In the genomic region with DNA sequence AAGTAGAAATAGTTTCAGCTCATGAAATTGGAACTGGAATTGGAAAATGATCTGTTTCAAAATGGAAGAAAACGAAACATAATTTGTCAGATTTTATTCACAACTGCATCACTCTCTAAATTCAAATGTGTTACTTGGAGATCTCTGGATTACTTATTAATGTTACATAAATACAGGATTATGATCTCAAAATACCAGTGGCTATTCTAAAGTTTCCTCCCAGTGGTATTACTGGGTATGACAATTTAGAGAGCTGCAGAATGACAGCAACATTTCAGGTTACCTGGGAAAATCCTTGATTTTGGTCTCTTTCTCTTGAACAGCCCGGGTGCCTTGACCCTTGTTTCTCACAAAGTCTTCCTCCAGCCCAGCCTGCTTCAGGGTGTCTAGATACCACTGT, we compare ENCODE assay signal across 10 cellular contexts. TPM values are rescaled to one million over a fixed set of nuclear protein-coding genes. Genes with fewer than 3 reads are reported as not detected.
DNase-seq lines count a peak whose midpoint lies in the region; ATAC-seq and TF ChIP-seq lines count a peak whose summit lies in the region.
"Had no signal": no experiment of that assay in that cellular context is flagged by ENCODE, and none has a peak within 500 bp of the region (broad histone marks: within the 10 kb centered on the region; RNA-seq: fewer than 3 reads in every experiment).

No MANE protein-coding gene starts in this region.

- no peak overlapping the region for H2AFZ ChIP-seq in neuronal stem cell (ENCODE audit: low read length)

- intact Hi-C loops in adrenal gland (cut with DNase I), result no loop called here

- H3K36me3 ChIP-seq in BJ (ENCODE audit: control insufficient read depth, insufficient read depth, low read length) (peaks cover 8% of the 10 kb centered on the region), adrenal gland (replicated peaks in 1 of 2) (peaks cover 0 to 77% of the 10 kb centered on the region in 2 donors), neuronal stem cell (replicated peaks in 1 of 2; ENCODE audit: control insufficient read depth in 2 of 2, insufficient read depth in 2 of 2, low read length in 2 of 2) (peaks cover 15 to 67% of the 10 kb centered on the region in 2 donors)

- no peak overlapping the region for H3K4ac ChIP-seq in neuronal stem cell (ENCODE audit: low read length)

- TF ChIP-seq CTCF in BJ (IDR thresholded peaks at IDR 0.05; ENCODE audit: insufficient read depth, low read depth, low read length) (peak; percentile 30; the same call in 1 of the 2 replicates), adrenal gland (IDR thresholded peaks at IDR 0.05) (peak in 5 of 6 experiments; percentile 26 to 45 (median 40))

- H3K4me3 ChIP-seq in BJ (ENCODE audit: low read depth, low read length) (no peak overlapping the region), adrenal gland (no peak overlapping the region), neuronal stem cell (ENCODE audit: low read length in 2 of 2) (no peak overlapping the region)
- H3K4me3 ChIP-seq: dorsolateral prefrontal cortex had no signal

- no peak overlapping the region for H3K4me2 ChIP-seq in neuronal stem cell (ENCODE audit: insufficient read depth, low read length, poor library complexity, severe bottlenecking)

- H3K4me1 ChIP-seq in adrenal gland (replicated peaks in 1 of 2), result peaks cover 0 to 7% of the 10 kb centered on the region in 2 donors
- H3K4me1 ChIP-seq in neuronal stem cell (ENCODE audit: control insufficient read depth in 2 of 2, insufficient read depth in 1 of 2, low read depth in 1 of 2, low read length in 2 of 2), result peaks cover 0 to 2% of the 10 kb centered on the region in 2 donors

- H4K8ac ChIP-seq in neuronal stem cell (ENCODE audit: low read depth, low read length), result no peak overlapping the region

- H3K18ac ChIP-seq in neuronal stem cell (ENCODE audit: low read length), result no peak overlapping the region

- H4K91ac ChIP-seq in neuronal stem cell (ENCODE audit: low read depth, low read length, poor library complexity), result no peak overlapping the region

- DNase-seq in BJ (ENCODE audit: low read depth), result no peak
- DNase-seq in HT-29 (ENCODE audit: low spot score), result peak; percentile 53
- no peak for DNase-seq in adrenal gland
- DNase-seq in left lobe of liver (ENCODE audit: low spot score), result no peak
- DNase-seq in neuronal stem cell (ENCODE audit: low spot score), result no peak
- DNase-seq in stimulated activated naive CD4-positive, alpha-beta T cell (lab: John Stamatoyannopoulos, UW), result no peak
- DNase-seq: dorsolateral prefrontal cortex, NCI-H2029 had no signal

- H2AK5ac ChIP-seq in neuronal stem cell (ENCODE audit: low read depth, low read length), result no peak overlapping the region

- peak; percentile 67 for ATAC-seq in left lobe of liver
- ATAC-seq in HG02759 (IDR thresholded peaks at IDR 0.05; ENCODE audit: unreplicated experiment), result no peak
- no peak for ATAC-seq in GM19395 (IDR thresholded peaks at IDR 0.05; ENCODE audit: unreplicated experiment)

- no peak overlapping the region for H2BK120ac ChIP-seq in neuronal stem cell (ENCODE audit: low read depth, low read length)

- H3K14ac ChIP-seq in neuronal stem cell (ENCODE audit: low read length), result no peak overlapping the region

- H3K27ac ChIP-seq in adrenal gland, result peak overlapping the region in 1 of 5 donors; percentile 4
- H3K27ac ChIP-seq in neuronal stem cell (replicated peaks; ENCODE audit: low read length), result no peak overlapping the region

- POLR2A ChIA-PET in BJ (lab: Charles Lee), result interaction anchor here (0.6 kb wide), 1 partner anchor 1890 kb away, joined by 3 read pairs; no protein-coding TSS in a partner anchor

- CTCF ChIA-PET in BJ (lab: Yijun Ruan, JAX), result interaction anchor here (0.6 to 2.5 kb wide), 4 partner anchors 10 to 783 kb away, joined by 3 to 15 read pairs (median 3); no protein-coding TSS in a partner anchor

- no peak overlapping the region for H3K23ac ChIP-seq in neuronal stem cell (ENCODE audit: low read depth, low read length, poor library complexity)

- H3K9me3 ChIP-seq in adrenal gland (replicated peaks in 1 of 3) (no peaks in the 10 kb centered on the region), neuronal stem cell (replicated peaks in 1 of 2; ENCODE audit: control insufficient read depth in 2 of 2, insufficient read depth in 1 of 2, low read depth in 1 of 2, low read length in 2 of 2) (no peaks in the 10 kb centered on the region)

- no peak overlapping the region for H2BK5ac ChIP-seq in neuronal stem cell (ENCODE audit: low read length)

- 54 to 71% (median 66%) methylated on average over 2 of the region's 2 CpGs for WGBS in adrenal gland, 4 donors
- WGBS in neuronal stem cell (ENCODE audit: extremely low coverage in 2 of 2, insufficient read length in 2 of 2, insufficient replicate concordance in 1 of 2), 2 donors, result no CpG with 5 or more reads among the region's 2 CpGs

- H3K9ac ChIP-seq in neuronal stem cell (ENCODE audit: low read depth, low read length, poor library complexity), result no peak overlapping the region

- no peak for TF ChIP-seq POLR2A in adrenal gland (IDR thresholded peaks at IDR 0.05)

- H2BK12ac ChIP-seq in neuronal stem cell (ENCODE audit: low read length), result no peak overlapping the region

- H2BK15ac ChIP-seq in neuronal stem cell (ENCODE audit: low read length), result no peak overlapping the region

- no peaks in the 10 kb centered on the region for H3K79me1 ChIP-seq in neuronal stem cell (ENCODE audit: low read depth, low read length)

- no peaks in the 10 kb centered on the region for H3K27me3 ChIP-seq in BJ (ENCODE audit: control insufficient read depth, insufficient read depth, low read length)
- no peaks in the 10 kb centered on the region for H3K27me3 ChIP-seq in adrenal gland
- H3K27me3 ChIP-seq in neuronal stem cell (ENCODE audit: control insufficient read depth in 3 of 3, insufficient read depth in 3 of 3, low read depth in 1 of 3, low read length in 3 of 3), result no peaks in the 10 kb centered on the region
- H3K27me3 ChIP-seq: dorsolateral prefrontal cortex had no signal

RNA-seq across cellular contexts. Expression of gene FAM161B, which starts 14.2 kb away (rescaled TPM):
- polyA plus RNA-seq in BJ (2011; rRNA removed), result 2.5 and 2.6 TPM in 2 replicates
- polyA minus RNA-seq in BJ (2011; rRNA and poly(A)+ RNA removed), result 1.3 and 1.8 TPM in 2 replicates
- total RNA-seq in HT-29 (2014; rRNA removed; shearing (Covaris generic)), result 0.31 and 0.39 TPM in 2 replicates
- total RNA-seq in adrenal gland, result 10 to 100 TPM in 6 of 8 donors, 1 to 10 TPM in 2; 7.2 to 25.2 (median 12.8) TPM
- 10 to 100 TPM in 1 of 3 donors, 1 to 10 TPM in 2; 4.1 to 11.1 (median 5.2) TPM for polyA plus RNA-seq in adrenal gland
- 1.3 TPM for total RNA-seq in left lobe of liver
- 1.1 TPM for polyA plus RNA-seq in neuronal stem cell (2013, experiment 1 of 2)
- 1.1 TPM for polyA plus RNA-seq in neuronal stem cell (2013, experiment 2 of 2)

RNA-seq across cellular contexts. Expression of gene COQ6, which starts 14.4 kb away (rescaled TPM):
- polyA plus RNA-seq in BJ (2011; rRNA removed), result 31.5 and 38.2 TPM in 2 replicates
- polyA minus RNA-seq in BJ (2011; rRNA and poly(A)+ RNA removed), result 12.5 and 13.1 TPM in 2 replicates
- 13.1 and 21.5 TPM in 2 replicates for total RNA-seq in HT-29 (2014; rRNA removed; shearing (Covaris generic))
- 100 to 1,000 TPM in 1 of 8 donors, 10 to 100 TPM in 7; 51.1 to 144 (median 70.1) TPM for total RNA-seq in adrenal gland
- 10 to 100 TPM; 37.4 to 63.7 (median 54.2) TPM for polyA plus RNA-seq in adrenal gland
- 20.8 TPM for total RNA-seq in left lobe of liver
- 7.6 TPM for polyA plus RNA-seq in neuronal stem cell (2013, experiment 1 of 2)
- polyA plus RNA-seq in neuronal stem cell (2013, experiment 2 of 2), result 7.9 TPM

RNA-seq across cellular contexts. Expression of gene ZNF410, which starts 49.0 kb away (rescaled TPM):
- polyA plus RNA-seq in BJ (2011; rRNA removed) (44.8 and 61.4 TPM in 2 replicates), adrenal gland (10 to 100 TPM; 49.8 to 57.8 (median 52.0) TPM)
- polyA minus RNA-seq in BJ (2011; rRNA and poly(A)+ RNA removed), result 31.2 and 39.0 TPM in 2 replicates
- total RNA-seq in HT-29 (2014; rRNA removed; shearing (Covaris generic)), result 18.5 and 21.7 TPM in 2 replicates
- total RNA-seq in adrenal gland (10 to 100 TPM; 30.6 to 69.1 (median 56.8) TPM), left lobe of liver (17.1 TPM)
- 22.3 TPM for polyA plus RNA-seq in neuronal stem cell (2013, experiment 1 of 2)
- polyA plus RNA-seq in neuronal stem cell (2013, experiment 2 of 2), result 23.2 TPM
